Comparison of ENCODE assay signal across 9 cellular contexts in genomic region chr5:67315082-67315801, GRCh38.
DNase-seq lines count a peak whose midpoint lies in the region; ATAC-seq, FAIRE-seq and TF ChIP-seq lines count a peak whose summit lies in the region.
"Had no signal": no experiment of that assay in that cellular context is flagged by ENCODE, and none has a peak within 500 bp of the region (broad histone marks: within the 10 kb centered on the region; RNA-seq: fewer than 3 reads in every experiment).

No MANE protein-coding gene starts in this region.

- no peak for FAIRE-seq in RCC 7860 (lab: Jason Lieb, UNC)

- H3K36me3 ChIP-seq in esophagus (ENCODE audit: control insufficient read depth in 2 of 2, insufficient read depth in 2 of 2, low read length in 1 of 2): no peaks in the 10 kb centered on the region
- no peaks in the 10 kb centered on the region for H3K36me3 ChIP-seq in ovary

- no peak for TF ChIP-seq EP300 in ovary (IDR thresholded peaks at IDR 0.05)

- DNase-seq in AG08395 (ENCODE audit: low spot score) (peak; percentile 62), RCC 7860 (ENCODE audit: low spot score) (peak; percentile 67), myocyte (ENCODE audit: low read depth) (peak; percentile 53), ovary (no peak)
- DNase-seq: NCI-H2081 had no signal

- 35 to 52% methylated on average over 5 of the region's 5 CpGs for WGBS in esophagus, 2 donors
- WGBS in ovary, 3 donors: 78 to 85% (median 79%) methylated on average over 5 of the region's 5 CpGs

- intact Hi-C loops in ovary (cut with DNase I): no loop called here

- no peak for TF ChIP-seq POLR2A in ovary (IDR thresholded peaks at IDR 0.05)

- ATAC-seq in HG02571 (IDR thresholded peaks at IDR 0.05; ENCODE audit: unreplicated experiment): no peak
- ATAC-seq in GM18498 (IDR thresholded peaks at IDR 0.05; ENCODE audit: unreplicated experiment): no peak
- no peak for ATAC-seq in HG03280 (IDR thresholded peaks at IDR 0.05; ENCODE audit: unreplicated experiment)

- H3K4me3 ChIP-seq in esophagus (ENCODE audit: low read depth in 1 of 2, low read length in 2 of 2): no peak overlapping the region
- H3K4me3 ChIP-seq in ovary: no peak overlapping the region

- H3K27ac ChIP-seq in esophagus (ENCODE audit: low read depth in 2 of 2, low read length in 1 of 2) (peak overlapping the region; percentile 34 to 74), ovary (no peak overlapping the region)

- TF ChIP-seq CTCF in ovary (IDR thresholded peaks at IDR 0.05): no peak

- H3K27me3 ChIP-seq in esophagus (ENCODE audit: control insufficient read depth in 1 of 2, insufficient read depth in 2 of 2, low read length in 2 of 2) (no peaks in the 10 kb centered on the region), ovary (no peaks in the 10 kb centered on the region)

- H3K4me1 ChIP-seq in esophagus (ENCODE audit: control insufficient read depth in 2 of 2, insufficient read depth in 2 of 2, low read length in 1 of 2): peaks cover 0 to 5% of the 10 kb centered on the region in 2 donors
- no peaks in the 10 kb centered on the region for H3K4me1 ChIP-seq in ovary (ENCODE audit: insufficient read depth)

- peaks cover 0 to 2% of the 10 kb centered on the region in 2 donors for H3K9me3 ChIP-seq in esophagus (ENCODE audit: control insufficient read depth in 2 of 2, insufficient read depth in 1 of 2, low read depth in 1 of 2, low read length in 1 of 2)
- H3K9me3 ChIP-seq in ovary: no peaks in the 10 kb centered on the region

Comparison
In these comparisons a context has a peak if more than half of its experiments do, and no peak if none do; other contexts are left out.
1. DNase-seq: peak in AG08395 (single experiment), RCC 7860 (single experiment) and myocyte (single experiment); none in ovary (0 of 5).
2. H3K27ac ChIP-seq: peak in esophagus (2 of 2); none in ovary (0 of 2).